In the genomic region with DNA sequence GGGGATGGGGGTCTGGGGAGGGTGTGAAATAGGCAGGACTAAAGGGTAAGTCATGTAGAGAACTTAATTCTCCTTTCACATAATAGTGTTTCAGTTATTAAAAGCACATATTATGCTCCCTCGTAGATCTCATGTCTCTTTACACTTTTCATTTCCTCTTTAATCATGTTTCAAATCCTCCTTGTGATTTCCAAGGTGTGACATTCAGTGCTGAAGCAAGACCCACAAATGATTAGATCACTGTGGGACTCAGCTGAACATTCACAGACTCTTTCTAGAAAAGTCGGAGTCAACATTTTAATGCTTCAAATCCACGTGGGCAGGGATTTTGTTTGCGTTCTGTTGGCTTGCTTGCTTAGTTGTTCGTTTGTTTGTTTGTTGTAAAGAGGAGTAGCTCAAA, we compare ENCODE assay signal across 22 cellular contexts. TPM values are rescaled to one million over a fixed set of nuclear protein-coding genes. Genes with fewer than 3 reads are reported as not detected.
A peak's percentile ranks its signal among the peaks of the same experiment; 100 is the strongest.
DNase-seq lines count a peak whose midpoint lies in the region; ATAC-seq lines count a peak whose summit lies in the region.
"Had no signal": no experiment of that assay in that cellular context is flagged by ENCODE, and none has a peak within 500 bp of the region (broad histone marks: within the 10 kb centered on the region; RNA-seq: fewer than 3 reads in every experiment).

No MANE protein-coding gene starts in this region.

- ATAC-seq in GM18867 (IDR thresholded peaks at IDR 0.05; ENCODE audit: unreplicated experiment) (peak; percentile 89), GM21423 (IDR thresholded peaks at IDR 0.05; ENCODE audit: unreplicated experiment) (peak; percentile 77), HG03066 (IDR thresholded peaks at IDR 0.05; ENCODE audit: low read depth, unreplicated experiment) (peak; percentile 71), left lobe of liver (peak; percentile 54), right cardiac atrium (no peak)

- DNase-seq in left lobe of liver (ENCODE audit: low spot score) (no peak), NCI-H1694 treated with DMSO at 0.1 percent for 48 hours (lab: John Stamatoyannopoulos, UW) (no peak), right cardiac atrium (no peak), NCI-H1930 (lab: John Stamatoyannopoulos, UW) (no peak), RPMI8226 (no peak)
- DNase-seq: activated CD4-positive, alpha-beta T cell treated with anti-CD3 and anti-CD28 coated beads, Interleukin-2, amount 50 U/mL, for 4 hours; activated naive CD4-positive, alpha-beta T cell treated with anti-CD3 and anti-CD28 coated beads, Interleukin-2, amount 10 ng/mL, durations not matched to agents 7 days and 5 days; activated T-cell treated with anti-CD3 and anti-CD28 coated beads, Interleukin-2, amount 50 U/mL, for 1 hour; Caco-2; EL; foreskin fibroblast; NCI-H1092; NCI-H748 treated with DMSO at 0.1 percent for 48 hours; PC-9; stimulated activated CD4-positive, alpha-beta T cell treated with anti-CD3 and anti-CD28 coated beads, Interleukin-12 subunit alpha, Interleukin-12 subunit beta, amount 100 ng/mL, for 4 hours had no signal

- H3K27ac ChIP-seq in right cardiac atrium (ENCODE audit: low read length): no peak overlapping the region
- H3K27ac ChIP-seq: HL-60, KMS-11, neural progenitor cell, PC-9, thoracic aorta had no signal

- no peaks in the 10 kb centered on the region for H3K9me3 ChIP-seq in right cardiac atrium (ENCODE audit: control insufficient read depth, low read length)
- H3K9me3 ChIP-seq: Caco-2, thoracic aorta had no signal

- H3K4me3 ChIP-seq in right cardiac atrium (ENCODE audit: low read length): no peak overlapping the region
- H3K4me3 ChIP-seq: neural progenitor cell, PC-9, thoracic aorta had no signal

- H3K4me1 ChIP-seq in right cardiac atrium (ENCODE audit: control insufficient read depth, insufficient read depth, low read length): no peaks in the 10 kb centered on the region
- H3K4me1 ChIP-seq: Caco-2, neural progenitor cell had no signal

- WGBS in right cardiac atrium: 85% methylated on average over 5 of the region's 5 CpGs

- no peaks in the 10 kb centered on the region for H3K27me3 ChIP-seq in right cardiac atrium (ENCODE audit: control insufficient read depth, insufficient read depth)
- H3K27me3 ChIP-seq: neural progenitor cell had no signal

- intact Hi-C loops in right cardiac atrium (cut with DNase I): no loop called here

RNA-seq across cellular contexts. Expression of a gene that starts 34.7 kb away (rescaled TPM):
- total RNA-seq in left lobe of liver (5.2 TPM), right cardiac atrium (10 to 100 TPM; 35.5 to 50.9 (median 44.1) TPM)
- polyA plus RNA-seq in right cardiac atrium: 12.3 TPM
- total RNA-seq: Caco-2 had no signal

Comparison
In these comparisons a context has a peak if more than half of its experiments do, and no peak if none do; other contexts are left out.
1. ATAC-seq: peak in GM18867 (single experiment), GM21423 (single experiment), HG03066 (single experiment) and left lobe of liver (single experiment); none in right cardiac atrium (0 of 2).